In the genomic region with DNA sequence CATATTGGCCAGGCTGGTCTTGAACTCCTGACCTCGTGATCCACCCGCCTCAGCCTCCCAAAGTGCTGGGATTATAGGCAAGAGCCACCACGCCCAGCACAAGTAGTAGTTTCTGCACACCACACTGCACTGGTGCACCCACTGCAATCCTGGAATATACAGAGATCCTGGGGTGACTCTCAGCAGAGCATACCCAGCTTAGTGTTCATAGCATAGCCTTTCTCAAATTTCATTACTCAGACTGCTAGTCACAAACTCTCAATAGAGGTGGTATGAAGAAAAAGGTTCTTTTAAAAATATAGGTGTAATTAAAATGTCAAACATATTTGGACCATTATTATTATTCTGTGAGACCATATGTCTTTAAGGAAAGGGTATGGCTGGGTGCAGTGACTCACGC, we compare ENCODE assay signal across 22 cellular contexts.
"Had no signal": no experiment of that assay in that cellular context is flagged by ENCODE, and none has a peak within 500 bp of the region (broad histone marks: within the 10 kb centered on the region; RNA-seq: fewer than 3 reads in every experiment).

No MANE protein-coding gene starts in this region.

- H3K4me3 Mint-ChIP-seq: activated CD4-positive, alpha-beta memory T cell treated with anti-CD3 and anti-CD28 coated beads for 36 hours; activated naive CD4-positive, alpha-beta T cell treated with anti-CD3 and anti-CD28 coated beads for 36 hours; activated naive CD8-positive, alpha-beta T cell treated with anti-CD3 and anti-CD28 coated beads, Interleukin-2, amount 10 ng/mL, durations not matched to agents 7 days and 5 days; activated T-cell treated with anti-CD3 and anti-CD28 coated beads, Interleukin-2, amount 50 U/mL, for 72 hours; naive B cell; neural crest cell; stimulated activated effector memory CD8-positive, alpha-beta T cell treated with anti-CD3 and anti-CD28 coated beads, Interleukin-12 subunit alpha, Interleukin-12 subunit beta, amount 100 ng/mL, for 72 hours; stimulated activated naive CD8-positive, alpha-beta T cell treated with anti-CD3 and anti-CD28 coated beads, Interleukin-15, amount 100 ng/mL, for 72 hours had no signal

- H3K27me3 ChIP-seq: cardiac muscle cell, right lobe of liver, suprapubic skin, vagina had no signal

- H3K36me3 Mint-ChIP-seq: activated CD4-positive, alpha-beta memory T cell treated with anti-CD3 and anti-CD28 coated beads for 36 hours; activated naive CD8-positive, alpha-beta T cell treated with anti-CD3 and anti-CD28 coated beads, Interleukin-2, amount 10 ng/mL, durations not matched to agents 7 days and 5 days; naive B cell; stimulated activated effector memory CD8-positive, alpha-beta T cell treated with anti-CD3 and anti-CD28 coated beads, Interleukin-12 subunit alpha, Interleukin-12 subunit beta, amount 100 ng/mL, for 72 hours had no signal

- H3K4me3 ChIP-seq: cardiac muscle cell, lower lobe of right lung, right lobe of liver, suprapubic skin, transverse colon, vagina had no signal

- H3K4me1 Mint-ChIP-seq: naive B cell; neural crest cell; stimulated activated effector memory CD8-positive, alpha-beta T cell treated with anti-CD3 and anti-CD28 coated beads, Interleukin-12 subunit alpha, Interleukin-12 subunit beta, amount 100 ng/mL, for 72 hours had no signal

- DNase-seq: activated CD4-positive, alpha-beta memory T cell treated with anti-CD3 and anti-CD28 coated beads for 36 hours; activated CD4-positive, alpha-beta T cell treated with anti-CD3 and anti-CD28 coated beads for 48 hours; activated effector memory CD4-positive, alpha-beta T cell treated with Interleukin-2 at 50 U/mL for 16 hours; activated naive CD4-positive, alpha-beta T cell treated with anti-CD3 and anti-CD28 coated beads for 36 hours; activated naive CD8-positive, alpha-beta T cell treated with anti-CD3 and anti-CD28 coated beads, Interleukin-2, amount 10 ng/mL, durations not matched to agents 7 days and 5 days; activated T-cell treated with anti-CD3 and anti-CD28 coated beads, Interleukin-2, amount 50 U/mL, for 72 hours; amygdala; foreskin melanocyte; lower lobe of right lung; naive B cell; occipital lobe; right lobe of liver; small intestine; stimulated activated CD4-positive, alpha-beta T cell treated with anti-CD3 and anti-CD28 coated beads, Interleukin-2, amount 100 ng/mL, for 24 hours; stimulated activated naive CD8-positive, alpha-beta T cell treated with anti-CD3 and anti-CD28 coated beads, Interleukin-15, amount 100 ng/mL, for 72 hours; transverse colon had no signal

- H3K9me3 Mint-ChIP-seq: activated CD4-positive, alpha-beta memory T cell treated with anti-CD3 and anti-CD28 coated beads for 36 hours; activated naive CD4-positive, alpha-beta T cell treated with anti-CD3 and anti-CD28 coated beads for 36 hours; activated naive CD8-positive, alpha-beta T cell treated with anti-CD3 and anti-CD28 coated beads, Interleukin-2, amount 10 ng/mL, durations not matched to agents 7 days and 5 days; activated T-cell treated with anti-CD3 and anti-CD28 coated beads, Interleukin-2, amount 50 U/mL, for 72 hours; naive B cell; neural crest cell; stimulated activated effector memory CD8-positive, alpha-beta T cell treated with anti-CD3 and anti-CD28 coated beads, Interleukin-12 subunit alpha, Interleukin-12 subunit beta, amount 100 ng/mL, for 72 hours; stimulated activated naive CD8-positive, alpha-beta T cell treated with anti-CD3 and anti-CD28 coated beads, Interleukin-15, amount 100 ng/mL, for 72 hours had no signal

- H3K9me3 ChIP-seq: lower lobe of right lung, right lobe of liver, suprapubic skin, transverse colon, vagina had no signal

- H3K4me1 ChIP-seq: lower lobe of right lung, suprapubic skin, transverse colon had no signal

- ATAC-seq: activated T-cell treated with anti-CD3 and anti-CD28 coated beads, Interleukin-2, amount 50 U/mL, for 72 hours; left lobe of liver; lower lobe of right lung; stimulated activated effector memory CD8-positive, alpha-beta T cell treated with anti-CD3 and anti-CD28 coated beads, Interleukin-12 subunit alpha, Interleukin-12 subunit beta, amount 100 ng/mL, for 72 hours; stimulated activated naive CD8-positive, alpha-beta T cell treated with anti-CD3 and anti-CD28 coated beads, Interleukin-15, amount 100 ng/mL, for 72 hours had no signal

- H3K27ac Mint-ChIP-seq: activated CD4-positive, alpha-beta memory T cell treated with anti-CD3 and anti-CD28 coated beads for 36 hours; activated naive CD4-positive, alpha-beta T cell treated with anti-CD3 and anti-CD28 coated beads for 36 hours; activated naive CD8-positive, alpha-beta T cell treated with anti-CD3 and anti-CD28 coated beads, Interleukin-2, amount 10 ng/mL, durations not matched to agents 7 days and 5 days; activated T-cell treated with anti-CD3 and anti-CD28 coated beads, Interleukin-2, amount 50 U/mL, for 72 hours; naive B cell; stimulated activated effector memory CD8-positive, alpha-beta T cell treated with anti-CD3 and anti-CD28 coated beads, Interleukin-12 subunit alpha, Interleukin-12 subunit beta, amount 100 ng/mL, for 72 hours; stimulated activated naive CD8-positive, alpha-beta T cell treated with anti-CD3 and anti-CD28 coated beads, Interleukin-15, amount 100 ng/mL, for 72 hours had no signal

- H3K27me3 Mint-ChIP-seq: activated CD4-positive, alpha-beta memory T cell treated with anti-CD3 and anti-CD28 coated beads for 36 hours had no signal

- H3K27ac ChIP-seq: cardiac muscle cell, lower lobe of right lung, right lobe of liver, suprapubic skin, transverse colon, vagina had no signal

- H3K36me3 ChIP-seq: cardiac muscle cell, lower lobe of right lung, right lobe of liver, suprapubic skin, transverse colon, vagina had no signal
